ENCODE assay signal across 1 cellular context in genomic region chr17:50165066-50165465, GRCh38.
TF ChIP-seq lines count a peak whose summit lies in the region.

No MANE protein-coding gene starts in this region.

TF ChIP-seq in SK-N-SH treated with all-trans-retinoic acid at 6 μM for 48 hours, 23 proteins besides CTCF, POLR2A, EP300 and RAD21:
- TF ChIP-seq CSRNP3 (CRISPR knock-in tag; IDR thresholded peaks at IDR 0.05): no peak
- no peak for TF ChIP-seq PATZ1 (CRISPR knock-in tag; IDR thresholded peaks at IDR 0.05; ENCODE audit: borderline replicate concordance)
- TF ChIP-seq ZFP30 (CRISPR knock-in tag; IDR thresholded peaks at IDR 0.05): no peak
- no peak for TF ChIP-seq ARNTL (CRISPR knock-in tag; IDR thresholded peaks at IDR 0.05; ENCODE audit: borderline replicate concordance, low read depth)
- no peak for TF ChIP-seq TSHZ2 (CRISPR knock-in tag; IDR thresholded peaks at IDR 0.05)
- no peak for TF ChIP-seq TOX (CRISPR knock-in tag; IDR thresholded peaks at IDR 0.05; ENCODE audit: borderline replicate concordance)
- TF ChIP-seq PPARA (CRISPR knock-in tag; IDR thresholded peaks at IDR 0.05; ENCODE audit: borderline replicate concordance): no peak
- no peak for TF ChIP-seq ZFP3 (CRISPR knock-in tag; IDR thresholded peaks at IDR 0.05)
- no peak for TF ChIP-seq RARB (CRISPR knock-in tag; IDR thresholded peaks at IDR 0.05)
- TF ChIP-seq SNAI2 (CRISPR knock-in tag; IDR thresholded peaks at IDR 0.05): no peak
- no peak for TF ChIP-seq CSDC2 (CRISPR knock-in tag; IDR thresholded peaks at IDR 0.05)
- TF ChIP-seq ZNF70 (CRISPR knock-in tag; IDR thresholded peaks at IDR 0.05): no peak
- TF ChIP-seq TCF4 (CRISPR knock-in tag; IDR thresholded peaks at IDR 0.05; ENCODE audit: borderline replicate concordance): no peak
TF ChIP-seq in SK-N-SH treated with all-trans-retinoic acid at 6 μM for 48 hours: peak in this region for 0.
